Comparison of ENCODE assay signal across 31 cellular contexts in genomic region chr4:45640281-45640680, GRCh38.
"Had no signal": no experiment of that assay in that cellular context is flagged by ENCODE, and none has a peak within 500 bp of the region (broad histone marks: within the 10 kb centered on the region; RNA-seq: fewer than 3 reads in every experiment).

No MANE protein-coding gene starts in this region.

- DNase-seq: activated CD4-positive, alpha-beta memory T cell treated with anti-CD3 and anti-CD28 coated beads for 36 hours; activated CD4-positive, alpha-beta T cell treated with anti-CD3 and anti-CD28 coated beads for 36 hours; activated CD4-positive, alpha-beta T cell treated with anti-CD3 and anti-CD28 coated beads, Interleukin-2, amount 10 ng/mL, durations not matched to agents 24 days and 14 days; activated CD4-positive, CD25-positive, alpha-beta regulatory T cell; activated CD4-positive, CD25-positive, alpha-beta regulatory T cell treated with anti-CD3 and anti-CD28 coated beads, Interleukin-2, amount 50 U/mL, for 72 hours; activated CD8-positive, alpha-beta memory T cell treated with anti-CD3 and anti-CD28 coated beads, Interleukin-2, amount 10 ng/mL, durations not matched to agents 7 days and 5 days; activated CD8-positive, alpha-beta memory T cell treated with anti-CD3 and anti-CD28 coated beads, Interleukin-2, amount 50 U/mL, for 4 hours; activated CD8-positive, alpha-beta T cell treated with anti-CD3 and anti-CD28 coated beads, Interleukin-2, amount 10 ng/mL, durations not matched to agents 7 days and 5 days; activated effector memory CD4-positive, alpha-beta T cell treated with anti-CD3 and anti-CD28 coated beads, Interleukin-2, amount 50 U/mL, for 16 hours; activated naive CD4-positive, alpha-beta T cell treated with anti-CD3 and anti-CD28 coated beads for 36 hours; activated naive CD8-positive, alpha-beta T cell treated with anti-CD3 and anti-CD28 coated beads for 36 hours; activated naive CD8-positive, alpha-beta T cell treated with anti-CD3 and anti-CD28 coated beads, Interleukin-2, amount 50 U/mL, for 24 hours; activated T-cell treated with anti-CD3 and anti-CD28 coated beads, Interleukin-2, amount 50 U/mL, for 1 hour; activated T-cell treated with anti-CD3 and anti-CD28 coated beads, Interleukin-2, amount 50 U/mL, for 48 hours; adrenal gland; amygdala; aorta; body of pancreas; caudate nucleus; cortex of kidney; dermis blood vessel endothelial cell; effector CD4-positive, alpha-beta T cell; effector memory CD8-positive, alpha-beta T cell; erythroblast; foreskin keratinocyte; gastrocnemius medialis; glutamatergic neuron; heart left ventricle; T-helper 17 cell; T1000 had no signal

- ATAC-seq: activated CD4-positive, alpha-beta T cell treated with anti-CD3 and anti-CD28 coated beads for 36 hours; activated CD8-positive, alpha-beta memory T cell treated with anti-CD3 and anti-CD28 coated beads, Interleukin-2, amount 10 ng/mL, durations not matched to agents 7 days and 5 days; activated CD8-positive, alpha-beta T cell treated with anti-CD3 and anti-CD28 coated beads, Interleukin-2, amount 10 ng/mL, durations not matched to agents 7 days and 5 days; activated naive CD8-positive, alpha-beta T cell treated with anti-CD3 and anti-CD28 coated beads, Interleukin-2, amount 50 U/mL, for 24 hours; body of pancreas; effector memory CD8-positive, alpha-beta T cell; foreskin keratinocyte; gastrocnemius medialis; heart left ventricle; T-helper 17 cell had no signal

- H3K36me3 ChIP-seq: adrenal gland, esophagus muscularis mucosa, gastrocnemius medialis, heart left ventricle had no signal

- H3K9me3 ChIP-seq: adrenal gland, body of pancreas, esophagus muscularis mucosa, gastrocnemius medialis, heart left ventricle had no signal

- H3K4me3 ChIP-seq: adrenal gland, body of pancreas, esophagus muscularis mucosa, gastrocnemius medialis, heart left ventricle had no signal

- H3K27me3 ChIP-seq: adrenal gland, body of pancreas, esophagus muscularis mucosa, foreskin keratinocyte, gastrocnemius medialis, heart left ventricle had no signal

- H3K4me1 ChIP-seq: adrenal gland, body of pancreas, esophagus muscularis mucosa, foreskin keratinocyte, gastrocnemius medialis, heart left ventricle had no signal

- H3K27ac ChIP-seq: adrenal gland, body of pancreas, esophagus muscularis mucosa, foreskin keratinocyte, gastrocnemius medialis, heart left ventricle had no signal
